In genomic region chr16:88428156-88428555, GRCh38 we compare ENCODE assay signal across 25 cellular contexts.
"Had no signal": no experiment of that assay in that cellular context is flagged by ENCODE, and none has a peak within 500 bp of the region (broad histone marks: within the 10 kb centered on the region; RNA-seq: fewer than 3 reads in every experiment).

No MANE protein-coding gene starts in this region.

- H3K27me3 ChIP-seq: hepatocyte had no signal

- H3K27ac ChIP-seq: dorsolateral prefrontal cortex, gastrocnemius medialis, heart left ventricle, hepatocyte, left lung, parathyroid adenoma, thoracic aorta, tibial nerve, upper lobe of left lung had no signal

- H3K9me3 ChIP-seq: gastrocnemius medialis, heart left ventricle, left lung, mucosa of descending colon, thoracic aorta, tibial nerve, upper lobe of left lung had no signal

- H3K9ac ChIP-seq: parathyroid adenoma had no signal

- H3K36me3 ChIP-seq: gastrocnemius medialis, heart left ventricle, left lung, thoracic aorta, tibial nerve, upper lobe of left lung had no signal

- H3K4me1 ChIP-seq: parathyroid adenoma had no signal

- DNase-seq: effector CD4-positive, alpha-beta T cell; foreskin fibroblast; gastrocnemius medialis; heart left ventricle; left cardiac atrium; left lung; mesenchymal stem cell; mucosa of descending colon; naive B cell; stimulated activated CD4-positive, alpha-beta T cell treated with anti-CD3 and anti-CD28 coated beads, Interleukin-12 subunit alpha, Interleukin-12 subunit beta, amount 100 ng/mL, for 4 hours; stimulated activated CD4-positive, alpha-beta T cell treated with anti-CD3 and anti-CD28 coated beads, Interleukin-1b, Interleukin-23, amount 100 ng/mL, for 48 hours; stimulated activated CD4-positive, alpha-beta T cell treated with anti-CD3 and anti-CD28 coated beads, Interleukin-4, amount 100 ng/mL, for 1 hour; stimulated activated CD8-positive, alpha-beta memory T cell treated with anti-CD3 and anti-CD28 coated beads, Interleukin-4, amount 100 ng/mL, for 48 hours; stimulated activated naive CD8-positive, alpha-beta T cell treated with anti-CD3 and anti-CD28 coated beads, Interleukin-15, Interleukin-2, amounts not matched to agents 100 U/mL and 50 U/mL, for 24 hours had no signal

- H3K79me2 ChIP-seq: hepatocyte, parathyroid adenoma had no signal

- H2AFZ ChIP-seq: hepatocyte, parathyroid adenoma had no signal

- H3K4me3 ChIP-seq: gastrocnemius medialis, heart left ventricle, hepatocyte, left lung, mucosa of descending colon, smooth muscle cell, thoracic aorta, tibial nerve, upper lobe of left lung had no signal

- ATAC-seq: gastrocnemius medialis; heart left ventricle; left cardiac atrium; left lung; mucosa of descending colon; natural killer cell treated with Interleukin-12 subunit alpha and Interleukin-12 subunit beta and Interleukin-15 and Interleukin-18, amount 100 ng/mL, for 72 hours; sciatic nerve; stimulated activated naive CD8-positive, alpha-beta T cell treated with anti-CD3 and anti-CD28 coated beads, Interleukin-15, Interleukin-2, amounts not matched to agents 100 U/mL and 50 U/mL, for 24 hours had no signal

- H3K4me2 ChIP-seq: hepatocyte, smooth muscle cell had no signal

- FAIRE-seq: colon, urothelium cell line had no signal
